ENCODE assay signal across 8 cellular contexts in the genomic region with DNA sequence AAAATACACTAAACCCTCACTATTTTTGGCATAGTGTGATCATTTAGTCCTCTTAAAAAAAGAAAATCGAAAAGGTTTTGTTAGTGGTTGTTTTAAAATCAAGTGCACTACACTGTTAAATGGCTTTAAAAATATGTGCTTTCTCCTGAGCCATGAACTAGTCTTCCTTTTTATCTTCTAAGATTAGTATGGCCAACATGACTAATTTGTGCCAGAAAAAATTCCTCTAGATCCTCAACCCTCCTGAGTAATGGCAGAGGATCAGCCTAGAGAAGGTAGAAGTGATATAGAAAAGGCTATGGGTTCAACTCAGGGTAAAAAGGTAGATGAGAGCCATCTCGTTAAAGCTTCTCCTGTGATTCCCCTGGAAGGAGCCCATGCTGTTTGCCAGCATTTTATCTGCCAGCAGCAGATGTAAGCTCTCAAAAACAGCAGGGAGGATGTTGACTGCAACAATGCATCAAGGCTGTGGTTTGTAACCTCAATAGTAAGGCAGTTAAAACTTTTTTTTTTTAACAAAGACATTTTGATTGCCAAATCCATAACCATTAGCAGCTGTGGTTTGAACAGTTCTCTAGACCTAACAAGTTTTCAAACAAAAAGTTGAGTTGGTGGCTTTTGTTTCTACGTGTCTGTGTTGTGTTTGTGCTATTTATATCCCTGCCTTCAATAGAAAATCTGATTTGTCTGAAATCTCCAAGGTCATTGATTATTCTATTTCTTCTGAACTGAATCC. TPM values are rescaled to one million over a fixed set of nuclear protein-coding genes. Genes with fewer than 3 reads are reported as not detected.
A peak's percentile ranks its signal among the peaks of the same experiment; 100 is the strongest.
DNase-seq lines count a peak whose midpoint lies in the region; ATAC-seq and TF ChIP-seq lines count a peak whose summit lies in the region.

No MANE protein-coding gene starts in this region.

- H3K36me3 Mint-ChIP-seq in activated CD8-positive, alpha-beta T cell treated with anti-CD3 and anti-CD28 coated beads, Interleukin-2, amount 10 ng/mL, durations not matched to agents 7 days and 5 days (ENCODE audit: low read depth) = peaks cover 24% of the 10 kb centered on the region

- H3K27me3 Mint-ChIP-seq in activated CD8-positive, alpha-beta T cell treated with anti-CD3 and anti-CD28 coated beads, Interleukin-2, amount 10 ng/mL, durations not matched to agents 7 days and 5 days (ENCODE audit: low read depth) = no peaks in the 10 kb centered on the region

- TF ChIP-seq CTCF in fibroblast of the aortic adventitia (IDR thresholded peaks at IDR 0.05; ENCODE audit: insufficient read depth, low read length) = no peak

- CTCF ChIA-PET in activated CD8-positive, alpha-beta T cell treated with anti-CD3 and anti-CD28 coated beads, Interleukin-2, amount 10 ng/mL, durations not matched to agents 7 days and 5 days (lab: Charles Lee) = interaction anchor here (0.7 to 2.0 kb wide), 10 partner anchors 26 to 298 kb away, joined by 3 to 17 read pairs (median 4); a partner anchor contains a TSS

- peak overlapping the region; percentile 61 for H3K4me3 Mint-ChIP-seq in activated CD8-positive, alpha-beta T cell treated with anti-CD3 and anti-CD28 coated beads, Interleukin-2, amount 10 ng/mL, durations not matched to agents 7 days and 5 days

- ATAC-seq in activated CD8-positive, alpha-beta T cell treated with anti-CD3 and anti-CD28 coated beads, Interleukin-2, amount 10 ng/mL, durations not matched to agents 7 days and 5 days = peak; percentile 88
- ATAC-seq in HG02763 (IDR thresholded peaks at IDR 0.05; ENCODE audit: unreplicated experiment) = no peak
- ATAC-seq in HG03139 (IDR thresholded peaks at IDR 0.05; ENCODE audit: unreplicated experiment) = no peak

- H3K27ac Mint-ChIP-seq in activated CD8-positive, alpha-beta T cell treated with anti-CD3 and anti-CD28 coated beads, Interleukin-2, amount 10 ng/mL, durations not matched to agents 7 days and 5 days = peak overlapping the region; percentile 88

- H3K4me3 ChIP-seq in fibroblast of the aortic adventitia (ENCODE audit: low read depth, low read length) = peak overlapping the region; percentile 1

- H3K9me3 Mint-ChIP-seq in activated CD8-positive, alpha-beta T cell treated with anti-CD3 and anti-CD28 coated beads, Interleukin-2, amount 10 ng/mL, durations not matched to agents 7 days and 5 days (ENCODE audit: insufficient read depth) = no peaks in the 10 kb centered on the region

- POLR2A ChIA-PET in activated CD8-positive, alpha-beta T cell treated with anti-CD3 and anti-CD28 coated beads, Interleukin-2, amount 10 ng/mL, durations not matched to agents 7 days and 5 days (lab: Charles Lee) = interaction anchor here (0.5 to 2.7 kb wide), 9 partner anchors 29 to 753 kb away, joined by 3 to 22 read pairs (median 3); a partner anchor contains a TSS

- peaks cover 47% of the 10 kb centered on the region for H3K4me1 Mint-ChIP-seq in activated CD8-positive, alpha-beta T cell treated with anti-CD3 and anti-CD28 coated beads, Interleukin-2, amount 10 ng/mL, durations not matched to agents 7 days and 5 days (ENCODE audit: low read depth)

- peak; percentile 2 for DNase-seq in activated CD4-positive, CD25-positive, alpha-beta regulatory T cell treated with anti-CD3 and anti-CD28 coated beads, Interleukin-2, amount 50 U/mL, for 16 hours (ENCODE audit: low read depth, low spot score)
- DNase-seq in activated CD4-positive, CD25-positive, alpha-beta regulatory T cell treated with anti-CD3 and anti-CD28 coated beads, Interleukin-2, amount 50 U/mL, for 72 hours = no peak
- DNase-seq in NCI-H2107 treated with DMSO at 0.1 percent for 48 hours (lab: John Stamatoyannopoulos, UW; ENCODE audit: unreplicated experiment) = peak; percentile 86
- peak; percentile 67 for DNase-seq in activated CD8-positive, alpha-beta T cell treated with anti-CD3 and anti-CD28 coated beads, Interleukin-2, amount 10 ng/mL, durations not matched to agents 7 days and 5 days
- DNase-seq in fibroblast of the aortic adventitia (ENCODE audit: low read depth) = peak; percentile 98
- DNase-seq in renal cortical epithelial cell (ENCODE audit: low read depth) = peak; percentile 88

RNA-seq across cellular contexts. Expression of a gene that starts 30.2 kb away (rescaled TPM):
- total RNA-seq in activated CD8-positive, alpha-beta T cell treated with anti-CD3 and anti-CD28 coated beads, Interleukin-2, amount 10 ng/mL, durations not matched to agents 7 days and 5 days = 10 to 100 TPM; 39.9 to 40.5 TPM
- total RNA-seq in fibroblast of the aortic adventitia (ENCODE audit: low replicate concordance) = 19.3 and 38.8 TPM in 2 replicates
- total RNA-seq in renal cortical epithelial cell = 12.0 and 35.6 TPM in 2 replicates

RNA-seq across cellular contexts. Expression of a gene that starts 42.5 kb away (rescaled TPM):
- total RNA-seq in activated CD8-positive, alpha-beta T cell treated with anti-CD3 and anti-CD28 coated beads, Interleukin-2, amount 10 ng/mL, durations not matched to agents 7 days and 5 days = 10 to 100 TPM; 22.3 to 23.0 TPM
- total RNA-seq in fibroblast of the aortic adventitia (ENCODE audit: low replicate concordance) (11.8 and 25.8 TPM in 2 replicates), renal cortical epithelial cell (13.2 and 24.0 TPM in 2 replicates)

RNA-seq across cellular contexts. Expression of a gene that starts 48.9 kb away (rescaled TPM):
- total RNA-seq in activated CD8-positive, alpha-beta T cell treated with anti-CD3 and anti-CD28 coated beads, Interleukin-2, amount 10 ng/mL, durations not matched to agents 7 days and 5 days = 100 to 1,000 TPM; 135 to 153 TPM
- total RNA-seq in fibroblast of the aortic adventitia (ENCODE audit: low replicate concordance) (6.6 and 56.7 TPM in 2 replicates), renal cortical epithelial cell (1.2 and 8.3 TPM in 2 replicates)
